In the genomic region with DNA sequence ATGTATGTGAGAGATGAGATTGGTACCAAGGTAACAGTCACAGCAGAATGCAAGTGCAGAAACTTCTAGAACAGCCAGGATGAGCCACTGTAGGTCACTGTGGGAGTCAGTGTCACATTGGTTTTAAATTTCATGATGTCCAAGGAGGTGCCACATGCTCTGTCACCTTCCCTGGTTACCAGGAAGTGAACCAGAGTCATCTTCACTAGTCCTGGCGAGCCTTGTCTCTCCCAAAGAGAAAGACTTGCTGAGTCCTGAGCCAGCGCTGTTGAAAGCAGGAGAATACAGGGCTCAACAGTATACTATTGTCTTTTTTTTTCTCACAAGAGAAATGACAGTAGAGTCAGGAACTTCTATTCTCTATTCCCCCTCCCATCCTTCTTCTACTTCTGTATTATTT, we compare ENCODE assay signal across 22 cellular contexts.
"Had no signal": no experiment of that assay in that cellular context is flagged by ENCODE, and none has a peak within 500 bp of the region (broad histone marks: within the 10 kb centered on the region; RNA-seq: fewer than 3 reads in every experiment).

No MANE protein-coding gene starts in this region.

- H3K9me3 ChIP-seq: lower lobe of right lung, upper lobe of left lung had no signal

- H2AFZ ChIP-seq: parathyroid adenoma had no signal

- H3K4me3 Mint-ChIP-seq: activated CD4-positive, alpha-beta T cell treated with anti-CD3 and anti-CD28 coated beads, Interleukin-2, amount 10 ng/mL, durations not matched to agents 24 days and 14 days; activated CD8-positive, alpha-beta T cell treated with anti-CD3 and anti-CD28 coated beads, Interleukin-2, amount 10 ng/mL, durations not matched to agents 7 days and 5 days; activated naive CD4-positive, alpha-beta T cell treated with anti-CD3 and anti-CD28 coated beads for 36 hours; activated naive CD8-positive, alpha-beta T cell treated with anti-CD3 and anti-CD28 coated beads, Interleukin-2, amount 10 ng/mL, durations not matched to agents 7 days and 5 days; activated T-cell treated with anti-CD3 and anti-CD28 coated beads, Interleukin-2, amount 50 U/mL, for 24 hours; endodermal cell; nephron; stimulated activated naive B cell treated with anti-CD40 and anti-IgM and Interleukin-4, amounts not matched to agents 10 μg/mL and 1 μg/mL and 100 μg/mL, for 72 hours had no signal

- ATAC-seq: activated CD8-positive, alpha-beta T cell treated with anti-CD3 and anti-CD28 coated beads, Interleukin-2, amount 10 ng/mL, durations not matched to agents 7 days and 5 days; left lobe of liver; lower lobe of right lung; SK-N-SH treated with all-trans-retinoic acid at 6 μM for 48 hours; stimulated activated naive B cell treated with anti-CD40 and anti-IgM and Interleukin-4, amounts not matched to agents 10 μg/mL and 1 μg/mL and 100 μg/mL, for 72 hours had no signal

- H3K36me3 ChIP-seq: lower lobe of right lung, upper lobe of left lung had no signal

- H3K27me3 ChIP-seq: heart right ventricle, upper lobe of left lung had no signal

- H3K4me1 ChIP-seq: heart right ventricle, lower lobe of right lung, parathyroid adenoma, upper lobe of left lung had no signal

- H3K36me3 Mint-ChIP-seq: activated naive CD8-positive, alpha-beta T cell treated with anti-CD3 and anti-CD28 coated beads, Interleukin-2, amount 10 ng/mL, durations not matched to agents 7 days and 5 days; stimulated activated naive B cell treated with anti-CD40 and anti-IgM and Interleukin-4, amounts not matched to agents 10 μg/mL and 1 μg/mL and 100 μg/mL, for 72 hours had no signal

- H3K9me3 Mint-ChIP-seq: activated CD4-positive, alpha-beta T cell treated with anti-CD3 and anti-CD28 coated beads, Interleukin-2, amount 10 ng/mL, durations not matched to agents 24 days and 14 days; activated naive CD4-positive, alpha-beta T cell treated with anti-CD3 and anti-CD28 coated beads for 36 hours; activated naive CD8-positive, alpha-beta T cell treated with anti-CD3 and anti-CD28 coated beads, Interleukin-2, amount 10 ng/mL, durations not matched to agents 7 days and 5 days; activated T-cell treated with anti-CD3 and anti-CD28 coated beads, Interleukin-2, amount 50 U/mL, for 24 hours; nephron; stimulated activated naive B cell treated with anti-CD40 and anti-IgM and Interleukin-4, amounts not matched to agents 10 μg/mL and 1 μg/mL and 100 μg/mL, for 72 hours had no signal

- H3K27ac Mint-ChIP-seq: activated CD4-positive, alpha-beta T cell treated with anti-CD3 and anti-CD28 coated beads, Interleukin-2, amount 10 ng/mL, durations not matched to agents 24 days and 14 days; activated CD8-positive, alpha-beta T cell treated with anti-CD3 and anti-CD28 coated beads, Interleukin-2, amount 10 ng/mL, durations not matched to agents 7 days and 5 days; activated naive CD4-positive, alpha-beta T cell treated with anti-CD3 and anti-CD28 coated beads for 36 hours; activated naive CD8-positive, alpha-beta T cell treated with anti-CD3 and anti-CD28 coated beads, Interleukin-2, amount 10 ng/mL, durations not matched to agents 7 days and 5 days; activated T-cell treated with anti-CD3 and anti-CD28 coated beads, Interleukin-2, amount 50 U/mL, for 24 hours; endodermal cell; nephron; stimulated activated naive B cell treated with anti-CD40 and anti-IgM and Interleukin-4, amounts not matched to agents 10 μg/mL and 1 μg/mL and 100 μg/mL, for 72 hours had no signal

- H3K9ac ChIP-seq: parathyroid adenoma had no signal

- DNase-seq: activated CD4-positive, alpha-beta T cell treated with anti-CD3 and anti-CD28 coated beads, Interleukin-2, amount 10 ng/mL, durations not matched to agents 24 days and 14 days; activated CD8-positive, alpha-beta T cell treated with anti-CD3 and anti-CD28 coated beads, Interleukin-2, amount 10 ng/mL, durations not matched to agents 7 days and 5 days; activated effector memory CD4-positive, alpha-beta T cell treated with Interleukin-2 at 50 U/mL for 16 hours; activated naive CD4-positive, alpha-beta T cell treated with anti-CD3 and anti-CD28 coated beads for 36 hours; activated naive CD8-positive, alpha-beta T cell treated with anti-CD3 and anti-CD28 coated beads, Interleukin-2, amount 10 ng/mL, durations not matched to agents 7 days and 5 days; activated T-cell treated with anti-CD3 and anti-CD28 coated beads, Interleukin-2, amount 50 U/mL, for 24 hours; amniotic stem cell; cerebellar nuclear complex; endodermal cell; heart right ventricle; kidney; lower lobe of right lung; retina; SIG-M5; stimulated activated CD4-positive, alpha-beta T cell treated with anti-CD3 and anti-CD28 coated beads, Interleukin-1b, Interleukin-23, amount 100 ng/mL, for 48 hours; stimulated activated naive B cell treated with anti-CD40 and anti-IgM and Interleukin-4, amounts not matched to agents 10 μg/mL and 1 μg/mL and 100 μg/mL, for 72 hours; upper lobe of left lung had no signal

- H3K27me3 Mint-ChIP-seq: stimulated activated naive B cell treated with anti-CD40 and anti-IgM and Interleukin-4, amounts not matched to agents 10 μg/mL and 1 μg/mL and 100 μg/mL, for 72 hours had no signal

- H3K79me2 ChIP-seq: parathyroid adenoma had no signal

- H3K4me3 ChIP-seq: coronary artery, heart right ventricle, lower lobe of right lung, upper lobe of left lung had no signal

- H3K4me1 Mint-ChIP-seq: activated naive CD8-positive, alpha-beta T cell treated with anti-CD3 and anti-CD28 coated beads, Interleukin-2, amount 10 ng/mL, durations not matched to agents 7 days and 5 days; endodermal cell; stimulated activated naive B cell treated with anti-CD40 and anti-IgM and Interleukin-4, amounts not matched to agents 10 μg/mL and 1 μg/mL and 100 μg/mL, for 72 hours had no signal

- H3K27ac ChIP-seq: coronary artery, heart right ventricle, lower lobe of right lung, parathyroid adenoma, upper lobe of left lung had no signal
